In the genomic region with DNA sequence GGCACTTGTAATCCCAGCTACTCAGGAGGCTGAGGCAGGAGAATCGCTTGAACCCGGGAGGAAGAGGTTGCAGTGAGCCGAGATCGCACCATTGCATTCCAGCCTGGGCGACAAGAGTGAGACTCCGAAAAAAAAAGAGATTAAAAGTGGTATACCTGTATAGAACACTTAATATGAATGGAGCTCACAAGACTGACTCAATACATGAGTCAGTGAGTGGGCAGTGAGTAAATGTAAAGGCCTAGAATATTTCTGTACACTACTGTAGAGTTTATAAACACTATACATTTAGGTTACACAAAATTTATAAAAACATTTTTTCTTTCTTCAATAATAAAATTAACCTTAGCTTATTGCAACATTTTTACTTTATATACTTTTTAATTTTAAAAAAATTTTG, we compare ENCODE assay signal across 12 cellular contexts.
"Had no signal": no experiment of that assay in that cellular context is flagged by ENCODE, and none has a peak within 500 bp of the region (broad histone marks: within the 10 kb centered on the region; RNA-seq: fewer than 3 reads in every experiment).

No MANE protein-coding gene starts in this region.

- H3K4me1 ChIP-seq: colonic mucosa had no signal

- H3K4me1 Mint-ChIP-seq: activated B cell treated with CpG ODN at 0.5 μM for 24 hours had no signal

- H3K9me3 ChIP-seq: colonic mucosa had no signal

- H3K27me3 Mint-ChIP-seq: activated B cell treated with CpG ODN at 0.5 μM for 24 hours; activated CD4-positive, alpha-beta T cell treated with anti-CD3 and anti-CD28 coated beads, Interleukin-2, amount 10 ng/mL, durations not matched to agents 7 days and 5 days; activated naive CD8-positive, alpha-beta T cell treated with anti-CD3 and anti-CD28 coated beads, Interleukin-2, amount 10 ng/mL, durations not matched to agents 7 days and 5 days; type B pancreatic cell had no signal

- H3K27me3 ChIP-seq: colonic mucosa had no signal

- DNase-seq: activated B cell treated with CpG ODN at 0.5 μM for 24 hours; activated CD4-positive, alpha-beta T cell treated with anti-CD3 and anti-CD28 coated beads, Interleukin-2, amount 10 ng/mL, durations not matched to agents 7 days and 5 days; activated gamma-delta T cell; activated naive CD8-positive, alpha-beta T cell treated with anti-CD3 and anti-CD28 coated beads, Interleukin-2, amount 10 ng/mL, durations not matched to agents 7 days and 5 days; activated T-cell treated with anti-CD3 and anti-CD28 coated beads, Interleukin-2, amount 50 U/mL, for 1 hour; aorta; colonic mucosa; hippocampal formation; stimulated activated CD4-positive, alpha-beta T cell treated with anti-CD3 and anti-CD28 coated beads, Interleukin-12 subunit alpha, Interleukin-12 subunit beta, amount 100 ng/mL, for 4 hours; stimulated activated naive CD4-positive, alpha-beta T cell treated with Interleukin-2 at 50 U/mL for 16 hours had no signal

- H3K4me3 ChIP-seq: colonic mucosa had no signal

- H3K27ac Mint-ChIP-seq: activated B cell treated with CpG ODN at 0.5 μM for 24 hours; activated CD4-positive, alpha-beta T cell treated with anti-CD3 and anti-CD28 coated beads, Interleukin-2, amount 10 ng/mL, durations not matched to agents 7 days and 5 days; activated naive CD8-positive, alpha-beta T cell treated with anti-CD3 and anti-CD28 coated beads, Interleukin-2, amount 10 ng/mL, durations not matched to agents 7 days and 5 days; type B pancreatic cell had no signal

- H3K4me3 Mint-ChIP-seq: activated B cell treated with CpG ODN at 0.5 μM for 24 hours; activated CD4-positive, alpha-beta T cell treated with anti-CD3 and anti-CD28 coated beads, Interleukin-2, amount 10 ng/mL, durations not matched to agents 7 days and 5 days; activated naive CD8-positive, alpha-beta T cell treated with anti-CD3 and anti-CD28 coated beads, Interleukin-2, amount 10 ng/mL, durations not matched to agents 7 days and 5 days; type B pancreatic cell had no signal

- ATAC-seq: sciatic nerve had no signal

- H3K36me3 ChIP-seq: colonic mucosa had no signal

- H3K27ac ChIP-seq: colonic mucosa had no signal
